ENCODE assay signal across 19 cellular contexts in genomic region chr11:117629891-117630538, GRCh38.
DNase-seq lines count a peak whose midpoint lies in the region; ATAC-seq and TF ChIP-seq lines count a peak whose summit lies in the region.
"Had no signal": no experiment of that assay in that cellular context is flagged by ENCODE, and none has a peak within 500 bp of the region (broad histone marks: within the 10 kb centered on the region; RNA-seq: fewer than 3 reads in every experiment).

No MANE protein-coding gene starts in this region.

- WGBS in sigmoid colon, 2 donors = 92 to 95% methylated on average over 9 of the region's 9 CpGs

- no peak overlapping the region for H3K27ac Mint-ChIP-seq in WTC11
- H3K27ac Mint-ChIP-seq in glutamatergic neuron (ENCODE audit: unreplicated experiment) = no peak overlapping the region
- H3K27ac Mint-ChIP-seq in GM23338 = no peak overlapping the region
- H3K27ac Mint-ChIP-seq: CD4-positive, alpha-beta memory T cell; HFFc6 had no signal

- H2AFZ ChIP-seq in GM23338 = no peak overlapping the region

- in situ Hi-C loops in brain microvascular endothelial cell (cut with HindIII; ENCODE audit: low pct_ligation_motif_present, low sequenced_read_pairs) = no loop called here

- H3K27ac ChIP-seq in sigmoid colon (no peak overlapping the region), upper lobe of right lung (no peak overlapping the region), brain microvascular endothelial cell (no peak overlapping the region), GM23338 (ENCODE audit: low read depth) (no peak overlapping the region)

- H3K27me3 ChIP-seq in sigmoid colon = no peaks in the 10 kb centered on the region
- no peaks in the 10 kb centered on the region for H3K27me3 ChIP-seq in upper lobe of right lung
- no peaks in the 10 kb centered on the region for H3K27me3 ChIP-seq in brain microvascular endothelial cell (replicated peaks)
- H3K27me3 ChIP-seq in GM23338 (ENCODE audit: insufficient read depth) = no peaks in the 10 kb centered on the region

- no peaks in the 10 kb centered on the region for H3K36me3 ChIP-seq in sigmoid colon
- no peaks in the 10 kb centered on the region for H3K36me3 ChIP-seq in upper lobe of right lung
- H3K36me3 ChIP-seq in brain microvascular endothelial cell (replicated peaks) = no peaks in the 10 kb centered on the region
- no peaks in the 10 kb centered on the region for H3K36me3 ChIP-seq in GM23338 (ENCODE audit: insufficient read depth)

- no peak for TF ChIP-seq POLR2A in sigmoid colon (IDR thresholded peaks at IDR 0.05)

- H3K4me1 ChIP-seq in sigmoid colon (no peaks in the 10 kb centered on the region), upper lobe of right lung (no peaks in the 10 kb centered on the region), GM23338 (ENCODE audit: insufficient read depth) (no peaks in the 10 kb centered on the region)

- POLR2A ChIA-PET in WTC11 (lab: Charles Lee) = no interaction called here

- no peaks in the 10 kb centered on the region for H3K79me2 ChIP-seq in GM23338 (replicated peaks; ENCODE audit: insufficient read depth)

- intact Hi-C loops in sigmoid colon (cut with DNase I) (no loop called here), upper lobe of right lung (cut with DNase I) (no loop called here), Right ventricle myocardium inferior (cut with DNase I) (no loop called here)

- TF ChIP-seq EP300 in sigmoid colon (IDR thresholded peaks at IDR 0.05) = no peak

- no peaks in the 10 kb centered on the region for H4K20me1 ChIP-seq in GM23338 (replicated peaks; ENCODE audit: insufficient read depth)

- H3K4me1 Mint-ChIP-seq in WTC11 (peaks cover 2% of the 10 kb centered on the region), glutamatergic neuron (ENCODE audit: low read depth, unreplicated experiment) (peaks cover 2% of the 10 kb centered on the region), GM23338 (peaks cover 1% of the 10 kb centered on the region; the same call in 1 of the 3 replicates)
- H3K4me1 Mint-ChIP-seq: CD4-positive, alpha-beta memory T cell had no signal

- ATAC-seq in WTC11 = no peak
- ATAC-seq in upper lobe of right lung = no peak
- no peak for ATAC-seq in Right ventricle myocardium inferior
- ATAC-seq in GM23338 = no peak

- no peaks in the 10 kb centered on the region; the same call in none of the 2 replicates for H3K27me3 Mint-ChIP-seq in WTC11 (ENCODE audit: low read depth)
- H3K27me3 Mint-ChIP-seq in glutamatergic neuron (ENCODE audit: unreplicated experiment) = peaks cover 12% of the 10 kb centered on the region
- H3K27me3 Mint-ChIP-seq in GM23338 (ENCODE audit: insufficient read depth, low read depth, poor library complexity) = peaks cover 6% of the 10 kb centered on the region

- H3K9me3 ChIP-seq in sigmoid colon (no peaks in the 10 kb centered on the region), upper lobe of right lung (no peaks in the 10 kb centered on the region)

- no peak for DNase-seq in WTC11 (ENCODE audit: low spot score)
- peak; percentile 13 for DNase-seq in glutamatergic neuron
- peak; percentile 40 for DNase-seq in sigmoid colon
- DNase-seq in upper lobe of right lung = peak; percentile 33
- no peak for DNase-seq in Right ventricle myocardium inferior (ENCODE audit: missing footprints)
- no peak for DNase-seq in activated CD4-positive, alpha-beta T cell treated with anti-CD3 and anti-CD28 coated beads, Interleukin-2, amount 50 U/mL, for 4 hours
- no peak for DNase-seq in brain microvascular endothelial cell
- no peak for DNase-seq in GM23338 (ENCODE audit: low spot score)
- DNase-seq: C1 segment of cervical spinal cord; Calu3; CD4-positive, alpha-beta memory T cell; COR-L47; DMS53; DMS79 treated with DMSO at 0.1 percent for 48 hours; GF-D8; GOT3; H7; HCEC 1CT; HFFc6 had no signal

- CTCF ChIA-PET in WTC11 (lab: Charles Lee) = interaction anchor here (3.2 kb wide), 1 partner anchor 8 kb away, joined by 20 read pairs; no protein-coding TSS in a partner anchor

- TF ChIP-seq CTCF in WTC11 (IDR thresholded peaks at IDR 0.05) (no peak), glutamatergic neuron (IDR thresholded peaks at IDR 0.05; ENCODE audit: partially characterized antibody, unreplicated experiment) (no peak), sigmoid colon (IDR thresholded peaks at IDR 0.05) (no peak), upper lobe of right lung (IDR thresholded peaks at IDR 0.05) (no peak), brain microvascular endothelial cell (IDR thresholded peaks at IDR 0.05; ENCODE audit: low read depth, low read length, missing control alignments) (no peak), GM23338 (conservative IDR thresholded peaks at IDR 0.05; ENCODE audit: low read depth in 2 of 2) (no peak)

- H3F3A ChIP-seq in GM23338 (replicated peaks; ENCODE audit: low read depth) = no peaks in the 10 kb centered on the region

- no peak overlapping the region for H3K4me2 ChIP-seq in GM23338

- no peak overlapping the region for H3K4me3 ChIP-seq in sigmoid colon
- no peak overlapping the region for H3K4me3 ChIP-seq in upper lobe of right lung
- no peak overlapping the region for H3K4me3 ChIP-seq in brain microvascular endothelial cell (ENCODE audit: low read depth, low read length)
- no peak overlapping the region for H3K4me3 ChIP-seq in GM23338

- H3K4me3 Mint-ChIP-seq in WTC11 (no peak overlapping the region), glutamatergic neuron (ENCODE audit: unreplicated experiment) (no peak overlapping the region), GM23338 (no peak overlapping the region)
- H3K4me3 Mint-ChIP-seq: CD4-positive, alpha-beta memory T cell; HFFc6 had no signal

- no peaks in the 10 kb centered on the region for H3K36me3 Mint-ChIP-seq in WTC11
- no peaks in the 10 kb centered on the region for H3K36me3 Mint-ChIP-seq in glutamatergic neuron (ENCODE audit: unreplicated experiment)
- no peaks in the 10 kb centered on the region for H3K36me3 Mint-ChIP-seq in GM23338 (ENCODE audit: low read depth)
- H3K36me3 Mint-ChIP-seq: CD4-positive, alpha-beta memory T cell had no signal

- H3K9me2 ChIP-seq in GM23338 (ENCODE audit: insufficient read depth) = no peaks in the 10 kb centered on the region

- H3K9me3 Mint-ChIP-seq in WTC11 (no peaks in the 10 kb centered on the region), glutamatergic neuron (ENCODE audit: unreplicated experiment) (peaks cover 2% of the 10 kb centered on the region), GM23338 (no peaks in the 10 kb centered on the region; the same call in 2 of the 3 replicates)
- H3K9me3 Mint-ChIP-seq: CD4-positive, alpha-beta memory T cell; HFFc6 had no signal

TF ChIP-seq in WTC11, 78 proteins besides CTCF, POLR2A, EP300 and RAD21:
- TF ChIP-seq IRF2 (CRISPR knock-in tag; IDR thresholded peaks at IDR 0.05; ENCODE audit: borderline replicate concordance, low read depth) (no peak), HMGA2 (CRISPR knock-in tag; IDR thresholded peaks at IDR 0.05) (no peak), ZNF423 (CRISPR knock-in tag; IDR thresholded peaks at IDR 0.05) (no peak), MAX (CRISPR knock-in tag; IDR thresholded peaks at IDR 0.05) (peak; percentile 53; the same call in 1 of the 2 replicates), SMAD4 (CRISPR knock-in tag; IDR thresholded peaks at IDR 0.05) (no peak)

TF ChIP-seq in GM23338, 12 proteins besides CTCF, POLR2A, EP300 and RAD21:
- no peak for TF ChIP-seq ZNF331 (CRISPR knock-in tag; IDR thresholded peaks at IDR 0.05; ENCODE audit: low read depth)
TF ChIP-seq in GM23338: peak in this region for 0.

Comparison
In these comparisons a context has a peak if more than half of its experiments do, and no peak if none do; other contexts are left out.
1. DNase-seq: peak in glutamatergic neuron (single experiment), sigmoid colon (single experiment) and upper lobe of right lung (single experiment); none in WTC11 (single experiment), Right ventricle myocardium inferior (single experiment), activated CD4-positive, alpha-beta T cell treated with anti-CD3 and anti-CD28 coated beads, Interleukin-2, amount 50 U/mL, for 4 hours (0 of 2), brain microvascular endothelial cell (single experiment) and GM23338 (single experiment).